ENCODE assay signal across 27 cellular contexts in the genomic region with DNA sequence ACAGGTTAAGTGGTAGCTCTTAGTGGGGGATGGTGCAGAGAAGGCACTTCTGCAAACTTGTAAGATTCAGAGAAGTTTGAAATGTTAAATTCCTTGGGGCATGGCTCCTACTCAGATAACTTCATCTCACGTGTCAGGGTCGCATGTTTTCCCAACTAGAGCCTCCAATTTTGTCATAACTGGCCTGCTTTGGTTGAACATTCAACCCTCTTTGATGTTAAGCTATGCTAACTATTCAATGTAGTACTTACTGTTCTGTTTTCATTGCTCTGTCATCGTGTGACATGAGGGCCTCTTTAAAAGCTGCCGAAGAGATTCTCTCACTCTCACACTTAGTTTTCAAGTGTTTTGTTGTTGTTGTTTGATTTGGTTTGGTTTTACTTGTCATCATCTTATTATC.
"Had no signal": no experiment of that assay in that cellular context is flagged by ENCODE, and none has a peak within 500 bp of the region (broad histone marks: within the 10 kb centered on the region; RNA-seq: fewer than 3 reads in every experiment).

No MANE protein-coding gene starts in this region.

- DNase-seq: activated CD4-positive, alpha-beta memory T cell treated with anti-CD3 and anti-CD28 coated beads for 36 hours; activated CD4-positive, alpha-beta T cell treated with anti-CD3 and anti-CD28 coated beads, Interleukin-2, amount 10 ng/mL, durations not matched to agents 7 days and 5 days; activated CD4-positive, CD25-positive, alpha-beta regulatory T cell; activated CD8-positive, alpha-beta memory T cell treated with anti-CD3 and anti-CD28 coated beads for 24 hours; activated gamma-delta T cell treated with Interleukin-2 at 50 U/mL for 16 hours; activated naive CD4-positive, alpha-beta T cell treated with anti-CD3 and anti-CD28 coated beads, Interleukin-2, amount 50 U/mL, for 16 hours; activated naive CD8-positive, alpha-beta T cell treated with anti-CD3 and anti-CD28 coated beads, Interleukin-2, amount 10 ng/mL, durations not matched to agents 7 days and 5 days; activated T-cell treated with anti-CD3 and anti-CD28 coated beads, Interleukin-2, amount 50 U/mL, for 4 hours; aorta; MV-4-11; NCI-H1092 treated with DMSO at 0.1 percent for 48 hours; NCI-H1417 treated with DMSO at 0.1 percent for 48 hours; NCI-H1694; NCI-H2029 treated with DMSO at 0.1 percent for 48 hours; NCI-H345; NCI-H510A treated with DMSO at 0.1 percent for 48 hours; NCI-H69; NK-92 treated with Interleukin-12 subunit alpha and Interleukin-12 subunit beta, amount 100 ng/mL, for 24 hours; Peyer's patch; Right ventricle myocardium superior; SJCRH30; SK-N-SH; T-helper 1 cell had no signal

- H3K4me2 ChIP-seq: KMS-11, SK-N-SH had no signal

- H3K9ac ChIP-seq: KMS-11, SK-N-SH had no signal

- H3K9me2 ChIP-seq: SK-N-SH had no signal

- H3K27me3 ChIP-seq: cardiac muscle cell, Peyer's patch, SJCRH30 had no signal

- H3K9me3 ChIP-seq: Peyer's patch, SJCRH30, SK-N-SH had no signal

- H3K4me1 ChIP-seq: Peyer's patch, SJCRH30 had no signal

- H3K27ac ChIP-seq: cardiac muscle cell, KMS-11, Peyer's patch, RWPE1, SJCRH30, VCaP had no signal

- H3K4me3 ChIP-seq: cardiac muscle cell, Peyer's patch, SJCRH30 had no signal

- H3K36me3 ChIP-seq: cardiac muscle cell, Peyer's patch, SJCRH30 had no signal
